Comparison of ENCODE assay signal across 7 cellular contexts in genomic region chr14:106638786-106639452, GRCh38.
DNase-seq lines count a peak whose midpoint lies in the region; TF ChIP-seq lines count a peak whose summit lies in the region.
"Not testable (repeated sequence)": the region's sequence is repeated elsewhere in the genome, so short reads cannot be mapped to it uniquely, and the experiment has no call there.

No MANE protein-coding gene starts in this region.

- H3K27me3 Mint-ChIP-seq in T-helper 2 cell treated with Interferon-gamma antibody and Interleukin-4, amounts not matched to agents 5 μg/mL and 100 μg/mL, for 36 hours (ENCODE audit: low read depth), result peaks cover 19% of the 10 kb centered on the region

- H3K27ac ChIP-seq in DOHH2 (ENCODE audit: low read depth, low read length); esophagus muscularis mucosa (replicated peaks in 1 of 4): not testable (repeated sequence)

- TF ChIP-seq EP300 in esophagus muscularis mucosa (IDR thresholded peaks at IDR 0.05), result not testable (repeated sequence)

- H3K9me3 ChIP-seq in DOHH2 (ENCODE audit: control insufficient read depth, insufficient read depth, low read length); esophagus muscularis mucosa: not testable (repeated sequence)

- H3K4me3 ChIP-seq in DOHH2 (ENCODE audit: low read length); esophagus muscularis mucosa: not testable (repeated sequence)

- H3K4me2 ChIP-seq in DOHH2 (ENCODE audit: low read length), result peak overlapping the region; percentile 51

- not testable (repeated sequence) for H3K36me3 Mint-ChIP-seq in T-helper 2 cell treated with Interferon-gamma antibody and Interleukin-4, amounts not matched to agents 5 μg/mL and 100 μg/mL, for 36 hours (ENCODE audit: low read depth)

- not testable (repeated sequence) for H3K27ac Mint-ChIP-seq in T-helper 2 cell treated with Interferon-gamma antibody and Interleukin-4, amounts not matched to agents 5 μg/mL and 100 μg/mL, for 36 hours

- not testable (repeated sequence) for H3K9me3 Mint-ChIP-seq in T-helper 2 cell treated with Interferon-gamma antibody and Interleukin-4, amounts not matched to agents 5 μg/mL and 100 μg/mL, for 36 hours

- not testable (repeated sequence) for H3K36me3 ChIP-seq in DOHH2 (ENCODE audit: control insufficient read depth, low read length); esophagus muscularis mucosa

- H3K79me2 ChIP-seq in DOHH2 (ENCODE audit: control insufficient read depth, low read length), result not testable (repeated sequence)

- TF ChIP-seq CTCF in DOHH2 (IDR thresholded peaks at IDR 0.05; ENCODE audit: low read depth, low read length, poor library complexity, severe bottlenecking), result peak; percentile 48
- not testable (repeated sequence) for TF ChIP-seq CTCF in esophagus muscularis mucosa (IDR thresholded peaks at IDR 0.05)

- not testable (repeated sequence) for H3K4me1 Mint-ChIP-seq in T-helper 2 cell treated with Interferon-gamma antibody and Interleukin-4, amounts not matched to agents 5 μg/mL and 100 μg/mL, for 36 hours (ENCODE audit: low read depth)

- 60% methylated on average over 5 of the region's 25 CpGs for WGBS in esophagus muscularis mucosa

- H3K4me3 Mint-ChIP-seq in T-helper 2 cell treated with Interferon-gamma antibody and Interleukin-4, amounts not matched to agents 5 μg/mL and 100 μg/mL, for 36 hours, result peak overlapping the region; percentile 37

- H3K9me2 ChIP-seq in DOHH2 (replicated peaks; ENCODE audit: control insufficient read depth, low read length), result not testable (repeated sequence)

- H3K27me3 ChIP-seq in DOHH2 (ENCODE audit: control insufficient read depth, low read length), result not testable (repeated sequence)
- H3K27me3 ChIP-seq in esophagus muscularis mucosa, result peaks cover 0 to 19% (median 0%) of the 10 kb centered on the region in 4 donors

- intact Hi-C loops in esophagus muscularis mucosa (cut with DNase I), result not testable (repeated sequence)

- peak; percentile 4 for DNase-seq in HT-29 (ENCODE audit: low spot score)
- peak; percentile 47 for DNase-seq in NCI-H748 (lab: John Stamatoyannopoulos, UW; ENCODE audit: unreplicated experiment)
- not testable (repeated sequence) for DNase-seq in T-helper 2 cell treated with Interferon-gamma antibody and Interleukin-4, amounts not matched to agents 5 μg/mL and 100 μg/mL, for 36 hours (ENCODE audit: low spot score)
- DNase-seq in activated naive CD4-positive, alpha-beta T cell treated with Interleukin-2 at 50 U/mL for 16 hours, result peak; percentile 28
- peak; percentile 91 for DNase-seq in esophagus muscularis mucosa (ENCODE audit: extremely low spot score)
- DNase-seq in stimulated activated CD4-positive, alpha-beta T cell treated with anti-CD3 and anti-CD28 coated beads, Interleukin-1b, Interleukin-23, amount 100 ng/mL, for 48 hours, result peak; percentile 22

- not testable (repeated sequence) for H4K20me1 ChIP-seq in DOHH2 (ENCODE audit: control insufficient read depth, insufficient read depth, low read depth, low read length)

- H3K4me1 ChIP-seq in DOHH2 (ENCODE audit: control insufficient read depth, low read length); esophagus muscularis mucosa: not testable (repeated sequence)

- H3F3A ChIP-seq in DOHH2 (ENCODE audit: control insufficient read depth, insufficient read depth), result not testable (repeated sequence)

- TF ChIP-seq POLR2A in esophagus muscularis mucosa (IDR thresholded peaks at IDR 0.05; ENCODE audit: low read depth), result not testable (repeated sequence)
